ENCODE assay signal across 14 cellular contexts in genomic region chr2:43391159-43391876, GRCh38.
DNase-seq lines count a peak whose midpoint lies in the region; ATAC-seq and TF ChIP-seq lines count a peak whose summit lies in the region.
"Had no signal": no experiment of that assay in that cellular context is flagged by ENCODE, and none has a peak within 500 bp of the region (broad histone marks: within the 10 kb centered on the region; RNA-seq: fewer than 3 reads in every experiment).

No MANE protein-coding gene starts in this region.

- no peak overlapping the region for H3K27ac Mint-ChIP-seq in T-helper 17 cell
- H3K27ac Mint-ChIP-seq: progenitor cell of endocrine pancreas had no signal

- H3K9me3 ChIP-seq in Peyer's patch: no peaks in the 10 kb centered on the region
- no peaks in the 10 kb centered on the region for H3K9me3 ChIP-seq in left ventricle myocardium inferior (replicated peaks)
- H3K9me3 ChIP-seq in skeletal muscle satellite cell (replicated peaks; ENCODE audit: low read length): no peaks in the 10 kb centered on the region
- H3K9me3 ChIP-seq in T-helper 17 cell (ENCODE audit: control insufficient read depth, low read length, poor library complexity, severe bottlenecking): no peaks in the 10 kb centered on the region

- H3K4me3 ChIP-seq in Peyer's patch (no peak overlapping the region), left ventricle myocardium inferior (no peak overlapping the region), skeletal muscle satellite cell (ENCODE audit: low read length) (peak overlapping the region; percentile 11)
- H3K4me3 ChIP-seq: SK-N-MC had no signal

- no peak for TF ChIP-seq POLR2A in Peyer's patch (IDR thresholded peaks at IDR 0.05)

- H3K27me3 Mint-ChIP-seq in T-helper 17 cell: no peaks in the 10 kb centered on the region
- H3K27me3 Mint-ChIP-seq: progenitor cell of endocrine pancreas had no signal

- H3K36me3 ChIP-seq in Peyer's patch (no peaks in the 10 kb centered on the region), left ventricle myocardium inferior (peaks cover 9% of the 10 kb centered on the region), skeletal muscle satellite cell (ENCODE audit: insufficient read depth, low read length) (no peaks in the 10 kb centered on the region)

- H3K4me1 ChIP-seq in Peyer's patch (peaks cover 0 to 6% (median 0%) of the 10 kb centered on the region in 4 donors), left ventricle myocardium inferior (peaks cover 30% of the 10 kb centered on the region), skeletal muscle satellite cell (ENCODE audit: control insufficient read depth, insufficient read depth, low read length) (peaks cover 34% of the 10 kb centered on the region)

- peaks cover 8% of the 10 kb centered on the region for H3K36me3 Mint-ChIP-seq in T-helper 17 cell (ENCODE audit: low read depth)

- ATAC-seq in T-helper 17 cell: no peak
- no peak for ATAC-seq in HG03521 (IDR thresholded peaks at IDR 0.05; ENCODE audit: unreplicated experiment)

- H3K4me3 Mint-ChIP-seq in T-helper 17 cell: no peak overlapping the region

- intact Hi-C loops in left ventricle myocardium inferior (cut with micrococcal nuclease): no loop called here

- H3K9ac ChIP-seq in skeletal muscle satellite cell (ENCODE audit: low read depth, low read length): no peak overlapping the region

- H3K27me3 ChIP-seq in Peyer's patch (no peaks in the 10 kb centered on the region), left ventricle myocardium inferior (ENCODE audit: low read depth) (no peaks in the 10 kb centered on the region), skeletal muscle satellite cell (ENCODE audit: control insufficient read depth, insufficient read depth, low read length) (no peaks in the 10 kb centered on the region)

- H3K4me2 ChIP-seq in skeletal muscle satellite cell (ENCODE audit: low read length): peak overlapping the region; percentile 49

- peak overlapping the region; percentile 79; the same call in 1 of the 2 replicates for H3K27ac ChIP-seq in 22Rv1
- H3K27ac ChIP-seq in Peyer's patch: peak overlapping the region; percentile 11 to 67 (median 38)
- peak overlapping the region; percentile 67 for H3K27ac ChIP-seq in left ventricle myocardium inferior (replicated peaks)
- H3K27ac ChIP-seq: SK-N-MC had no signal

- TF ChIP-seq CTCF in 22Rv1 (IDR thresholded peaks at IDR 0.05): no peak
- no peak for TF ChIP-seq CTCF in Peyer's patch (IDR thresholded peaks at IDR 0.05)
- no peak for TF ChIP-seq CTCF in left ventricle myocardium inferior (IDR thresholded peaks at IDR 0.05; ENCODE audit: borderline replicate concordance)

- DNase-seq in Peyer's patch: no peak
- no peak for DNase-seq in left ventricle myocardium inferior
- no peak for DNase-seq in DMS79 (lab: John Stamatoyannopoulos, UW)
- DNase-seq in SHP77 (lab: John Stamatoyannopoulos, UW): no peak
- no peak for DNase-seq in T-helper 17 cell
- DNase-seq: activated CD8-positive, alpha-beta memory T cell treated with anti-CD3 and anti-CD28 coated beads for 24 hours; effector memory CD4-positive, alpha-beta T cell; GF-D8; trophoblast cell had no signal

- H3K4me1 Mint-ChIP-seq in T-helper 17 cell: peaks cover 30% of the 10 kb centered on the region
